ENCODE assay signal across 9 cellular contexts in genomic region chr4:155809835-155810234, GRCh38. TPM values are rescaled to one million over a fixed set of nuclear protein-coding genes. Genes with fewer than 3 reads are reported as not detected.
A peak's percentile ranks its signal among the peaks of the same experiment; 100 is the strongest.
DNase-seq lines count a peak whose midpoint lies in the region; ATAC-seq and TF ChIP-seq lines count a peak whose summit lies in the region.
"Had no signal": no experiment of that assay in that cellular context is flagged by ENCODE, and none has a peak within 500 bp of the region (broad histone marks: within the 10 kb centered on the region; RNA-seq: fewer than 3 reads in every experiment).

No MANE protein-coding gene starts in this region.

- peak; percentile 89 for ATAC-seq in DND-41 (ENCODE audit: insufficient read depth, low read depth)
- ATAC-seq in GM19395 (IDR thresholded peaks at IDR 0.05; ENCODE audit: unreplicated experiment), result peak; percentile 98
- ATAC-seq in HG03196 (IDR thresholded peaks at IDR 0.05; ENCODE audit: unreplicated experiment), result peak; percentile 97
- peak; percentile 69 for ATAC-seq in activated naive CD8-positive, alpha-beta T cell treated with anti-CD3 and anti-CD28 coated beads, Interleukin-2, amount 50 U/mL, for 24 hours
- peak; percentile 61 for ATAC-seq in left ventricle myocardium superior

- H3K27ac ChIP-seq in DND-41 (ENCODE audit: low read length), result no peak overlapping the region

- H3K4me3 ChIP-seq in DND-41 (ENCODE audit: low read depth in 1 of 2, low read length in 2 of 2) (no peak overlapping the region), skeletal muscle cell (ENCODE audit: low read depth, low read length) (no peak overlapping the region)

- H3K9ac ChIP-seq in DND-41 (ENCODE audit: low read depth, low read length), result no peak overlapping the region

- H3K4me1 Mint-ChIP-seq in activated naive CD8-positive, alpha-beta T cell treated with anti-CD3 and anti-CD28 coated beads, Interleukin-2, amount 50 U/mL, for 24 hours, result no peaks in the 10 kb centered on the region

- peak; percentile 73 for TF ChIP-seq CTCF in DND-41 (IDR thresholded peaks at IDR 0.05; ENCODE audit: borderline replicate concordance, extremely low read depth, low read length, poor library complexity, severe bottlenecking)

- H3K9me3 Mint-ChIP-seq in activated naive CD8-positive, alpha-beta T cell treated with anti-CD3 and anti-CD28 coated beads, Interleukin-2, amount 50 U/mL, for 24 hours, result no peaks in the 10 kb centered on the region

- no peaks in the 10 kb centered on the region for H3K27me3 ChIP-seq in DND-41 (ENCODE audit: insufficient read depth, low read length, poor library complexity)

- no peak overlapping the region for H3K4me2 ChIP-seq in DND-41 (ENCODE audit: insufficient read depth, low read length)

- H3K4me1 ChIP-seq in DND-41 (ENCODE audit: insufficient read depth, low read length), result no peaks in the 10 kb centered on the region

- no peak overlapping the region for H3K27ac Mint-ChIP-seq in activated naive CD8-positive, alpha-beta T cell treated with anti-CD3 and anti-CD28 coated beads, Interleukin-2, amount 50 U/mL, for 24 hours

- no peaks in the 10 kb centered on the region for H3K79me2 ChIP-seq in DND-41 (ENCODE audit: insufficient read depth, low read length)

- no peaks in the 10 kb centered on the region for H3K36me3 Mint-ChIP-seq in activated naive CD8-positive, alpha-beta T cell treated with anti-CD3 and anti-CD28 coated beads, Interleukin-2, amount 50 U/mL, for 24 hours (ENCODE audit: low read depth)

- no peak overlapping the region for H3K4me3 Mint-ChIP-seq in activated naive CD8-positive, alpha-beta T cell treated with anti-CD3 and anti-CD28 coated beads, Interleukin-2, amount 50 U/mL, for 24 hours

- intact Hi-C loops in left ventricle myocardium superior (cut with micrococcal nuclease), result loop anchor here (10.0 kb wide), 1 partner anchor 145 kb away; the partner anchor contains the start of gene CTSO

- DNase-seq in DND-41, result peak; percentile 38
- peak; percentile 86 for DNase-seq in NCI-H2227 (lab: John Stamatoyannopoulos, UW; ENCODE audit: unreplicated experiment)
- peak; percentile 7 for DNase-seq in activated naive CD8-positive, alpha-beta T cell treated with anti-CD3 and anti-CD28 coated beads, Interleukin-2, amount 50 U/mL, for 24 hours
- DNase-seq in left ventricle myocardium superior, result no peak
- DNase-seq in skeletal muscle cell (ENCODE audit: low read depth), result peak; percentile 69
- no peak for DNase-seq in DMS79 treated with DMSO at 0.1 percent for 48 hours (lab: John Stamatoyannopoulos, UW)

- H2AFZ ChIP-seq in DND-41 (ENCODE audit: low read depth, low read length), result peak overlapping the region; percentile 24; the same call in 1 of the 2 replicates

- H3K27me3 Mint-ChIP-seq in activated naive CD8-positive, alpha-beta T cell treated with anti-CD3 and anti-CD28 coated beads, Interleukin-2, amount 50 U/mL, for 24 hours, result peaks cover 1% of the 10 kb centered on the region

- peaks cover 24% of the 10 kb centered on the region for H3K36me3 ChIP-seq in DND-41 (ENCODE audit: insufficient read depth, low read length)

- H4K20me1 ChIP-seq in DND-41 (ENCODE audit: insufficient read depth, low read length), result no peaks in the 10 kb centered on the region

- H3K9me3 ChIP-seq in DND-41 (ENCODE audit: insufficient read depth, low read length, severe bottlenecking), result no peaks in the 10 kb centered on the region

RNA-seq across cellular contexts. Expression of gene GUCY1B1, which starts 51.0 kb away (rescaled TPM):
- 31.3 TPM for total RNA-seq in left ventricle myocardium superior

RNA-seq across cellular contexts. Expression of gene ASIC5, which starts 56.2 kb away (rescaled TPM):
- not detected for total RNA-seq in left ventricle myocardium superior
- total RNA-seq: subcutaneous adipose tissue had no signal

Comparison
In these comparisons a context has a peak if more than half of its experiments do, and no peak if none do; other contexts are left out.
1. DNase-seq: peak in DND-41 (single experiment), NCI-H2227 (single experiment), activated naive CD8-positive, alpha-beta T cell treated with anti-CD3 and anti-CD28 coated beads, Interleukin-2, amount 50 U/mL, for 24 hours (single experiment) and skeletal muscle cell (single experiment); none in left ventricle myocardium superior (single experiment) and DMS79 treated with DMSO at 0.1 percent for 48 hours (single experiment).
2. Peak in every context shown above with its lines, with median percentiles within 50 percentile points of each other: ATAC-seq.